ENCODE assay signal across 8 cellular contexts in genomic region chr3:158570999-158571702, GRCh38. TPM values are rescaled to one million over a fixed set of nuclear protein-coding genes. Genes with fewer than 3 reads are reported as not detected.
DNase-seq lines count a peak whose midpoint lies in the region; ATAC-seq and TF ChIP-seq lines count a peak whose summit lies in the region.

Gene MLF1, plus strand, starts transcription at chr3:158571194. Its CDS starts 107 bp downstream, at chr3:158571301.

- no peaks in the 10 kb centered on the region for H3K4me1 ChIP-seq in endocrine pancreas (ENCODE audit: control insufficient read depth, insufficient read depth, low read length)

- DNase-seq in AG10803 (ENCODE audit: low read depth) (peak; percentile 94), NCI-H774 (lab: John Stamatoyannopoulos, UW) (peak; percentile 98), lung microvascular endothelial cell (ENCODE audit: low read depth in 2 of 2) (peak; percentile 98)
- peak; percentile 74 for DNase-seq in activated CD8-positive, alpha-beta memory T cell treated with anti-CD3 and anti-CD28 coated beads, Interleukin-2, amount 50 U/mL, for 4 hours
- peak; percentile 73 to 79 for DNase-seq in stimulated activated CD4-positive, alpha-beta T cell treated with anti-CD3 and anti-CD28 coated beads, Interleukin-4, amount 100 ng/mL, for 48 hours (ENCODE audit: low read depth in 2 of 2)

- no peaks in the 10 kb centered on the region for H3K36me3 ChIP-seq in endocrine pancreas (ENCODE audit: control insufficient read depth, insufficient read depth, low read length)

- H3K9ac ChIP-seq in endocrine pancreas (ENCODE audit: control insufficient read depth, insufficient read depth, low read length), result peak within 1 kb of the TSS; percentile 74

- H3K9me3 ChIP-seq in endocrine pancreas (ENCODE audit: control insufficient read depth, low read length), result no peaks in the 10 kb centered on the region

- no peaks in the 10 kb centered on the region for H3K27me3 ChIP-seq in endocrine pancreas (ENCODE audit: control insufficient read depth, insufficient read depth, low read length)

- ATAC-seq in GM19351 (IDR thresholded peaks at IDR 0.05; ENCODE audit: unreplicated experiment) (peak; percentile 100), HG03469 (IDR thresholded peaks at IDR 0.05; ENCODE audit: unreplicated experiment) (peak; percentile 98)

- H3K4me3 ChIP-seq in AG10803 (ENCODE audit: low read length) (peak within 1 kb of the TSS; percentile 75), endocrine pancreas (ENCODE audit: control insufficient read depth, insufficient read depth, low read length) (peak within 1 kb of the TSS; percentile 58)

- no peak for TF ChIP-seq CTCF in AG10803 (conservative IDR thresholded peaks at IDR 0.05; ENCODE audit: low read length)

RNA-seq across cellular contexts. Expression of gene MLF1, which starts in this region (rescaled TPM):
- total RNA-seq in lung microvascular endothelial cell, result 4.8 TPM in 2 replicates

Comparison
In these comparisons a context has a peak if more than half of its experiments do, and no peak if none do; other contexts are left out.
1. Peak in every context shown above with its lines: DNase-seq, ATAC-seq and H3K4me3 ChIP-seq.